16 cellular contexts compared by ENCODE assay signal in the genomic region with DNA sequence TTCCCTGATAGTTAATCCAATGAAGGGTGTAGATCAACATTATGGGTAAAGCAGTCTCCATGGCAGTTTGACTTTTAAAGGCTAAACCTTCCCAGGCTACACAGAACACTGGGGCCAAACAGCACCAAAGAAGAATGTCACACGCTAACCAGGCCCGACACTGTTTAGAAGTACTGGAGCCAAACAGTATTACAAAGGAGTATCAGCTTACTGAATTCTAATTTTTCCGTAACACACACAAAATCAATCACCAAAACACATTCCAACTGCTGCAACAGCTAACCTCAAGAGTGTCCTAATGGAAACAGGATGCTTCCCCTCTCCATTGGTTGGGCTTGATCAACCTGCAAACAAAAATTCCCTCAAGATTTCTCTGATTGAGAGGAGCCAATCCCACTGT.
A peak's percentile ranks its signal among the peaks of the same experiment; 100 is the strongest.
DNase-seq lines count a peak whose midpoint lies in the region; ATAC-seq and TF ChIP-seq lines count a peak whose summit lies in the region.
"Had no signal": no experiment of that assay in that cellular context is flagged by ENCODE, and none has a peak within 500 bp of the region (broad histone marks: within the 10 kb centered on the region; RNA-seq: fewer than 3 reads in every experiment).

No MANE protein-coding gene starts in this region.

- no peak overlapping the region for H3K23ac ChIP-seq in neuronal stem cell (ENCODE audit: low read depth, low read length, poor library complexity)

- no peaks in the 10 kb centered on the region for H3K4me1 ChIP-seq in right atrium auricular region
- H3K4me1 ChIP-seq in DND-41 (ENCODE audit: insufficient read depth, low read length): no peaks in the 10 kb centered on the region
- H3K4me1 ChIP-seq in OCI-LY3 (ENCODE audit: low read length): no peaks in the 10 kb centered on the region; the same call in 1 of the 2 replicates
- peaks cover 0 to 3% of the 10 kb centered on the region in 2 donors for H3K4me1 ChIP-seq in neuronal stem cell (ENCODE audit: control insufficient read depth in 2 of 2, insufficient read depth in 1 of 2, low read depth in 1 of 2, low read length in 2 of 2)
- H3K4me1 ChIP-seq in stomach: no peaks in the 10 kb centered on the region
- H3K4me1 ChIP-seq: BE2C had no signal

- H4K20me1 ChIP-seq in DND-41 (ENCODE audit: insufficient read depth, low read length) (no peaks in the 10 kb centered on the region), OCI-LY3 (ENCODE audit: insufficient read depth, low read length) (no peaks in the 10 kb centered on the region)

- ATAC-seq in Right ventricle myocardium superior (ENCODE audit: poor library complexity) (peak; percentile 38), DND-41 (ENCODE audit: insufficient read depth, low read depth) (no peak), HG02798 (IDR thresholded peaks at IDR 0.05; ENCODE audit: poor library complexity, unreplicated experiment) (no peak)

- WGBS in neuronal stem cell (ENCODE audit: extremely low coverage in 2 of 2, insufficient read length in 2 of 2, insufficient replicate concordance in 1 of 2), 2 donors: no CpG with 5 or more reads among the region's 3 CpGs
- WGBS in stomach, 5 donors: 62 to 91% (median 78%) methylated on average over 3 of the region's 3 CpGs

- H3K27ac ChIP-seq in right atrium auricular region (no peak overlapping the region), DND-41 (ENCODE audit: low read length) (no peak overlapping the region), OCI-LY3 (ENCODE audit: low read length) (no peak overlapping the region), neuronal stem cell (replicated peaks; ENCODE audit: low read length) (no peak overlapping the region), stomach (no peak overlapping the region)
- H3K27ac ChIP-seq: C4-2B, HL-60 had no signal

- no peak overlapping the region for H2AK5ac ChIP-seq in neuronal stem cell (ENCODE audit: low read depth, low read length)

- H3K4me3 ChIP-seq in right atrium auricular region (no peak overlapping the region), DND-41 (ENCODE audit: low read depth in 1 of 2, low read length in 2 of 2) (no peak overlapping the region), OCI-LY3 (ENCODE audit: low read length) (no peak overlapping the region), neuronal stem cell (ENCODE audit: low read length in 2 of 2) (no peak overlapping the region), stomach (no peak overlapping the region)
- H3K4me3 ChIP-seq: HAP-1 had no signal

- no peak overlapping the region for H3K4me2 ChIP-seq in DND-41 (ENCODE audit: insufficient read depth, low read length)
- no peak overlapping the region for H3K4me2 ChIP-seq in OCI-LY3 (ENCODE audit: low read length)
- H3K4me2 ChIP-seq in neuronal stem cell (ENCODE audit: insufficient read depth, low read length, poor library complexity, severe bottlenecking): no peak overlapping the region

- H3K14ac ChIP-seq in neuronal stem cell (ENCODE audit: low read length): no peak overlapping the region

- no peak overlapping the region for H2BK120ac ChIP-seq in neuronal stem cell (ENCODE audit: low read depth, low read length)

- no peak for TF ChIP-seq CTCF in right atrium auricular region (IDR thresholded peaks at IDR 0.05)
- no peak for TF ChIP-seq CTCF in DND-41 (IDR thresholded peaks at IDR 0.05; ENCODE audit: borderline replicate concordance, extremely low read depth, low read length, poor library complexity, severe bottlenecking)
- TF ChIP-seq CTCF in OCI-LY3 (IDR thresholded peaks at IDR 0.05; ENCODE audit: low read depth, low read length): no peak
- no peak for TF ChIP-seq CTCF in stomach (IDR thresholded peaks at IDR 0.05)

- intact Hi-C loops in Right ventricle myocardium superior (cut with DNase I): no loop called here
- intact Hi-C loops in stomach (cut with DNase I; ENCODE audit: low total_unique reads): no loop called here

- no peak for TF ChIP-seq POLR2A in stomach (IDR thresholded peaks at IDR 0.05)

- no peak overlapping the region for H2BK5ac ChIP-seq in neuronal stem cell (ENCODE audit: low read length)

- no peak overlapping the region for H3K18ac ChIP-seq in neuronal stem cell (ENCODE audit: low read length)

- H3K36me3 ChIP-seq in right atrium auricular region (no peaks in the 10 kb centered on the region), DND-41 (ENCODE audit: insufficient read depth, low read length) (no peaks in the 10 kb centered on the region), OCI-LY3 (replicated peaks; ENCODE audit: low read depth, low read length) (no peaks in the 10 kb centered on the region), neuronal stem cell (replicated peaks in 1 of 2; ENCODE audit: control insufficient read depth in 2 of 2, insufficient read depth in 2 of 2, low read length in 2 of 2) (no peaks in the 10 kb centered on the region), stomach (no peaks in the 10 kb centered on the region)
- H3K36me3 ChIP-seq: BE2C, HAP-1 had no signal

- H3K79me1 ChIP-seq in neuronal stem cell (ENCODE audit: low read depth, low read length): no peaks in the 10 kb centered on the region

- H2BK15ac ChIP-seq in neuronal stem cell (ENCODE audit: low read length): no peak overlapping the region

- DNase-seq in Right ventricle myocardium superior: no peak
- no peak for DNase-seq in right atrium auricular region (ENCODE audit: low spot score)
- DNase-seq in DND-41: no peak
- DNase-seq in neuronal stem cell (ENCODE audit: low spot score): no peak
- DNase-seq in stomach: no peak
- DNase-seq in NCI-H1048 (lab: John Stamatoyannopoulos, UW): no peak
- DNase-seq: ACHN; BE2C; CD4-positive, alpha-beta memory T cell; DMS79; EL had no signal

- H2BK12ac ChIP-seq in neuronal stem cell (ENCODE audit: low read length): no peak overlapping the region

- H3K27me3 ChIP-seq in right atrium auricular region: no peaks in the 10 kb centered on the region
- no peaks in the 10 kb centered on the region for H3K27me3 ChIP-seq in DND-41 (ENCODE audit: insufficient read depth, low read length, poor library complexity)
- no peaks in the 10 kb centered on the region for H3K27me3 ChIP-seq in OCI-LY3 (ENCODE audit: low read depth, low read length)
- no peaks in the 10 kb centered on the region for H3K27me3 ChIP-seq in neuronal stem cell (ENCODE audit: control insufficient read depth in 3 of 3, insufficient read depth in 3 of 3, low read depth in 1 of 3, low read length in 3 of 3)
- H3K27me3 ChIP-seq in stomach: no peaks in the 10 kb centered on the region
- H3K27me3 ChIP-seq: BE2C had no signal

- no peak for TF ChIP-seq EP300 in stomach (IDR thresholded peaks at IDR 0.05)

- H3K4ac ChIP-seq in neuronal stem cell (ENCODE audit: low read length): no peak overlapping the region

- H3K9me3 ChIP-seq in right atrium auricular region: peaks cover 0 to 4% of the 10 kb centered on the region in 2 donors
- H3K9me3 ChIP-seq in DND-41 (ENCODE audit: insufficient read depth, low read length, severe bottlenecking): peaks cover 8% of the 10 kb centered on the region
- peaks cover 11% of the 10 kb centered on the region for H3K9me3 ChIP-seq in OCI-LY3 (ENCODE audit: insufficient read depth, low read length)
- H3K9me3 ChIP-seq in neuronal stem cell (replicated peaks in 1 of 2; ENCODE audit: control insufficient read depth in 2 of 2, insufficient read depth in 1 of 2, low read depth in 1 of 2, low read length in 2 of 2): peaks cover 0 to 6% of the 10 kb centered on the region in 2 donors
- H3K9me3 ChIP-seq in stomach: peaks cover 0 to 3% (median under 1%) of the 10 kb centered on the region in 4 donors
- H3K9me3 ChIP-seq: BE2C, HAP-1 had no signal

- no peak overlapping the region for H4K8ac ChIP-seq in neuronal stem cell (ENCODE audit: low read depth, low read length)

- H3K79me2 ChIP-seq in DND-41 (ENCODE audit: insufficient read depth, low read length): no peaks in the 10 kb centered on the region
- H3K79me2 ChIP-seq in OCI-LY3 (ENCODE audit: low read length): no peaks in the 10 kb centered on the region

- H4K91ac ChIP-seq in neuronal stem cell (ENCODE audit: low read depth, low read length, poor library complexity): no peak overlapping the region

- H2AFZ ChIP-seq in DND-41 (ENCODE audit: low read depth, low read length) (0 out of 2 replicates have a peak overlapping the region, but pooled peaks have one; percentile 3), OCI-LY3 (ENCODE audit: low read depth, low read length) (peak overlapping the region; percentile 31; the same call in 1 of the 2 replicates), neuronal stem cell (ENCODE audit: low read length) (peak overlapping the region; percentile 66)

- no peak overlapping the region for H3K9ac ChIP-seq in DND-41 (ENCODE audit: low read depth, low read length)
- H3K9ac ChIP-seq in OCI-LY3 (ENCODE audit: low read length): no peak overlapping the region
- H3K9ac ChIP-seq in neuronal stem cell (ENCODE audit: low read depth, low read length, poor library complexity): no peak overlapping the region

Comparison
In these comparisons a context has a peak if more than half of its experiments do, and no peak if none do; other contexts are left out.
1. H2AFZ ChIP-seq: peak in every context shown above with its lines; median percentile 66 in neuronal stem cell; 31 in OCI-LY3; 3 in DND-41.